Comparison of ENCODE assay signal across 2 cellular contexts in the genomic region with DNA sequence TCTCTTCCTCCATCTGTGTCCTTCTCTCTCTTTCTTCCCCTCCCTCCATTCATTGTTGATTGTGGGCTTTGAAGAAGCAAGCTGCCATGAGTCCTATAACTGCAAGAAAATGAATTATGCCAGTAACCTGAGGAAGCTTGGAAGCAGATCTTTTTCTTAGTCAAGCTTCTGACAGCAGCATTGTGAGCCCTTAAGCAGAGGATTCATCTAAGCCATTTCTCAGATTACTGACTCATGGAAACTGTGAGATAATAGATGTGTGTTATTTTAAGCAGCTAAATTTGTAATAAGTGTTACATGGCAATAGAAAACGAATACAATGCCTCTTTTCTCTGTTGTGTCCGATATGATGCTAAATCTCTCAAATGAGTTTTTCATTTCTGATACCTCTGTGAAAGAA.
TF ChIP-seq lines count a peak whose summit lies in the region.

No MANE protein-coding gene starts in this region.

TF ChIP-seq in SK-N-SH, 30 proteins besides CTCF, POLR2A, EP300 and RAD21 (continued from another document):
- TF ChIP-seq FOXJ3 (CRISPR knock-in tag; IDR thresholded peaks at IDR 0.05) = no peak
- TF ChIP-seq JUND (IDR thresholded peaks at IDR 0.05) = no peak
- TF ChIP-seq SMC3 (IDR thresholded peaks at IDR 0.05; ENCODE audit: low read depth, low read length) = no peak

TF ChIP-seq in SK-N-SH treated with all-trans-retinoic acid at 6 μM for 48 hours, 23 proteins besides CTCF, POLR2A, EP300 and RAD21 (continued from another document):
- TF ChIP-seq, protein P1, sequence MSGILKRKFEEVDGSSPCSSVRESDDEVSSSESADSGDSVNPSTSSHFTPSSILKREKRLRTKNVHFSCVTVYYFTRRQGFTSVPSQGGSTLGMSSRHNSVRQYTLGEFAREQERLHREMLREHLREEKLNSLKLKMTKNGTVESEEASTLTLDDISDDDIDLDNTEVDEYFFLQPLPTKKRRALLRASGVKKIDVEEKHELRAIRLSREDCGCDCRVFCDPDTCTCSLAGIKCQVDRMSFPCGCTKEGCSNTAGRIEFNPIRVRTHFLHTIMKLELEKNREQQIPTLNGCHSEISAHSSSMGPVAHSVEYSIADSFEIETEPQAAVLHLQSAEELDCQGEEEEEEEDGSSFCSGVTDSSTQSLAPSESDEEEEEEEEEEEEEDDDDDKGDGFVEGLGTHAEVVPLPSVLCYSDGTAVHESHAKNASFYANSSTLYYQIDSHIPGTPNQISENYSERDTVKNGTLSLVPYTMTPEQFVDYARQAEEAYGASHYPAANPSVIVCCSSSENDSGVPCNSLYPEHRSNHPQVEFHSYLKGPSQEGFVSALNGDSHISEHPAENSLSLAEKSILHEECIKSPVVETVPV (CRISPR knock-in tag; IDR thresholded peaks at IDR 0.05) = no peak
